In the genomic region with DNA sequence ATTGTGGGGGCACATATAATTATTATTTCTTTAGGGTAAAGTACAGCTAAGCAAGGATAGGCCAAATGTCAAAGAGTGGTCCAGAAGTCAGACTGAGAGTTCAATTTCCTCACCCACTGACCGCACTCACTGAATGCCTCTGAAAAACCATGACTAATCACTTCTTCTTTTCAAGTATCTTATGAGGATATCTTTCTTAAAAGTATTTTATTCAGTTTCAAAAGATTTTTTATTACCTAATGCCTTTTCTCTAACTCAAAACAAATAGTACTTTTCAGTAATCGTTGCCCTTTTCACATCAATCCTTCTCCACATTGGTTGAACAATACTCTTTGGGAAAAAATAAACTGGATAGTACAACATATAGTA, we compare ENCODE assay signal across 1 cellular context.
TF ChIP-seq lines count a peak whose summit lies in the region.

No MANE protein-coding gene starts in this region.

TF ChIP-seq in GM12878, 131 proteins besides CTCF, POLR2A, EP300 and RAD21 (continued from another document):
- TF ChIP-seq, protein P1, sequence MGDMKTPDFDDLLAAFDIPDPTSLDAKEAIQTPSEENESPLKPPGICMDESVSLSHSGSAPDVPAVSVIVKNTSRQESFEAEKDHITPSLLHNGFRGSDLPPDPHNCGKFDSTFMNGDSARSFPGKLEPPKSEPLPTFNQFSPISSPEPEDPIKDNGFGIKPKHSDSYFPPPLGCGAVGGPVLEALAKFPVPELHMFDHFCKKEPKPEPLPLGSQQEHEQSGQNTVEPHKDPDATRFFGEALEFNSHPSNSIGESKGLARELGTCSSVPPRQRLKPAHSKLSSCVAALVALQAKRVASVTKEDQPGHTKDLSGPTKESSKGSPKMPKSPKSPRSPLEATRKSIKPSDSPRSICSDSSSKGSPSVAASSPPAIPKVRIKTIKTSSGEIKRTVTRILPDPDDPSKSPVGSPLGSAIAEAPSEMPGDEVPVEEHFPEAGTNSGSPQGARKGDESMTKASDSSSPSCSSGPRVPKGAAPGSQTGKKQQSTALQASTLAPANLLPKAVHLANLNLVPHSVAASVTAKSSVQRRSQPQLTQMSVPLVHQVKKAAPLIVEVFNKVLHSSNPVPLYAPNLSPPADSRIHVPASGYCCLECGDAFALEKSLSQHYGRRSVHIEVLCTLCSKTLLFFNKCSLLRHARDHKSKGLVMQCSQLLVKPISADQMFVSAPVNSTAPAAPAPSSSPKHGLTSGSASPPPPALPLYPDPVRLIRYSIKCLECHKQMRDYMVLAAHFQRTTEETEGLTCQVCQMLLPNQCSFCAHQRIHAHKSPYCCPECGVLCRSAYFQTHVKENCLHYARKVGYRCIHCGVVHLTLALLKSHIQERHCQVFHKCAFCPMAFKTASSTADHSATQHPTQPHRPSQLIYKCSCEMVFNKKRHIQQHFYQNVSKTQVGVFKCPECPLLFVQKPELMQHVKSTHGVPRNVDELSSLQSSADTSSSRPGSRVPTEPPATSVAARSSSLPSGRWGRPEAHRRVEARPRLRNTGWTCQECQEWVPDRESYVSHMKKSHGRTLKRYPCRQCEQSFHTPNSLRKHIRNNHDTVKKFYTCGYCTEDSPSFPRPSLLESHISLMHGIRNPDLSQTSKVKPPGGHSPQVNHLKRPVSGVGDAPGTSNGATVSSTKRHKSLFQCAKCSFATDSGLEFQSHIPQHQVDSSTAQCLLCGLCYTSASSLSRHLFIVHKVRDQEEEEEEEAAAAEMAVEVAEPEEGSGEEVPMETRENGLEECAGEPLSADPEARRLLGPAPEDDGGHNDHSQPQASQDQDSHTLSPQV (IDR thresholded peaks at IDR 0.05): no peak
- TF ChIP-seq, protein P2, sequence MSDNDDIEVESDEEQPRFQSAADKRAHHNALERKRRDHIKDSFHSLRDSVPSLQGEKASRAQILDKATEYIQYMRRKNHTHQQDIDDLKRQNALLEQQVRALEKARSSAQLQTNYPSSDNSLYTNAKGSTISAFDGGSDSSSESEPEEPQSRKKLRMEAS (IDR thresholded peaks at IDR 0.05; ENCODE audit: low read depth, low read length): no peak
- TF ChIP-seq CEBPB (IDR thresholded peaks at IDR 0.05; ENCODE audit: borderline replicate concordance in 1 of 2, low read depth in 2 of 2, low read length in 2 of 2): no peak
- TF ChIP-seq, protein P3, sequence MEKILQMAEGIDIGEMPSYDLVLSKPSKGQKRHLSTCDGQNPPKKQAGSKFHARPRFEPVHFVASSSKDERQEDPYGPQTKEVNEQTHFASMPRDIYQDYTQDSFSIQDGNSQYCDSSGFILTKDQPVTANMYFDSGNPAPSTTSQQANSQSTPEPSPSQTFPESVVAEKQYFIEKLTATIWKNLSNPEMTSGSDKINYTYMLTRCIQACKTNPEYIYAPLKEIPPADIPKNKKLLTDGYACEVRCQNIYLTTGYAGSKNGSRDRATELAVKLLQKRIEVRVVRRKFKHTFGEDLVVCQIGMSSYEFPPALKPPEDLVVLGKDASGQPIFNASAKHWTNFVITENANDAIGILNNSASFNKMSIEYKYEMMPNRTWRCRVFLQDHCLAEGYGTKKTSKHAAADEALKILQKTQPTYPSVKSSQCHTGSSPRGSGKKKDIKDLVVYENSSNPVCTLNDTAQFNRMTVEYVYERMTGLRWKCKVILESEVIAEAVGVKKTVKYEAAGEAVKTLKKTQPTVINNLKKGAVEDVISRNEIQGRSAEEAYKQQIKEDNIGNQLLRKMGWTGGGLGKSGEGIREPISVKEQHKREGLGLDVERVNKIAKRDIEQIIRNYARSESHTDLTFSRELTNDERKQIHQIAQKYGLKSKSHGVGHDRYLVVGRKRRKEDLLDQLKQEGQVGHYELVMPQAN (conservative IDR thresholded peaks at IDR 0.05): no peak
- peak; percentile 97; the same call in 1 of the 2 replicates for TF ChIP-seq BACH1 (IDR thresholded peaks at IDR 0.05; ENCODE audit: borderline replicate concordance)
- no peak for TF ChIP-seq ZNF207 (IDR thresholded peaks at IDR 0.05; ENCODE audit: borderline replicate concordance)
- TF ChIP-seq SMC3 (IDR thresholded peaks at IDR 0.05; ENCODE audit: borderline replicate concordance, low read length): no peak
- no peak for TF ChIP-seq EZH2 (IDR thresholded peaks at IDR 0.05; ENCODE audit: borderline replicate concordance, control insufficient read depth, low read depth, low read length)
- TF ChIP-seq GABPA (IDR thresholded peaks at IDR 0.05; ENCODE audit: low read depth): peak; percentile 45; the same call in 1 of the 2 replicates
- TF ChIP-seq POLR2AphosphoS2 (IDR thresholded peaks at IDR 0.05; ENCODE audit: low read depth, low read length): no peak
- TF ChIP-seq ZNF384 (IDR thresholded peaks at IDR 0.05; ENCODE audit: borderline replicate concordance, low read depth, low read length): no peak
- no peak for TF ChIP-seq RFX5 (IDR thresholded peaks at IDR 0.05; ENCODE audit: low read depth, low read length)
- TF ChIP-seq, protein P4, sequence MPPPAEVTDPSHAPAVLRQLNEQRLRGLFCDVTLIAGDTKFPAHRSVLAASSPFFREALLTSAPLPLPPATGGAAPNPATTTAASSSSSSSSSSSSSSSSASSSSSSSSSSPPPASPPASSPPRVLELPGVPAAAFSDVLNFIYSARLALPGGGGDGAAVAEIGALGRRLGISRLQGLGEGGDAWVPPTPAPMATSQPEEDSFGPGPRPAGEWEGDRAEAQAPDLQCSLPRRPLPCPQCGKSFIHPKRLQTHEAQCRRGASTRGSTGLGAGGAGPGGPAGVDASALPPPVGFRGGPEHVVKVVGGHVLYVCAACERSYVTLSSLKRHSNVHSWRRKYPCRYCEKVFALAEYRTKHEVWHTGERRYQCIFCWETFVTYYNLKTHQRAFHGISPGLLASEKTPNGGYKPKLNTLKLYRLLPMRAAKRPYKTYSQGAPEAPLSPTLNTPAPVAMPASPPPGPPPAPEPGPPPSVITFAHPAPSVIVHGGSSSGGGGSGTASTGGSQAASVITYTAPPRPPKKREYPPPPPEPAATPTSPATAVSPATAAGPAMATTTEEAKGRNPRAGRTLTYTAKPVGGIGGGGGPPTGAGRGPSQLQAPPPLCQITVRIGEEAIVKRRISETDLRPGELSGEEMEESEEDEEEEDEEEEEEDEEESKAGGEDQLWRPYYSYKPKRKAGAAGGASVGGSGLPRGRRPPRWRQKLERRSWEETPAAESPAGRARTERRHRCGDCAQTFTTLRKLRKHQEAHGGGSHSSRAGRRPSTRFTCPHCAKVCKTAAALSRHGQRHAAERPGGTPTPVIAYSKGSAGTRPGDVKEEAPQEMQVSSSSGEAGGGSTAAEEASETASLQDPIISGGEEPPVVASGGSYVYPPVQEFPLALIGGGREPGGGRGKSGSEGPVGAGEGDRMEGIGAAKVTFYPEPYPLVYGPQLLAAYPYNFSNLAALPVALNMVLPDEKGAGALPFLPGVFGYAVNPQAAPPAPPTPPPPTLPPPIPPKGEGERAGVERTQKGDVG (CRISPR knock-in tag; IDR thresholded peaks at IDR 0.05): no peak
- TF ChIP-seq, protein P5, sequence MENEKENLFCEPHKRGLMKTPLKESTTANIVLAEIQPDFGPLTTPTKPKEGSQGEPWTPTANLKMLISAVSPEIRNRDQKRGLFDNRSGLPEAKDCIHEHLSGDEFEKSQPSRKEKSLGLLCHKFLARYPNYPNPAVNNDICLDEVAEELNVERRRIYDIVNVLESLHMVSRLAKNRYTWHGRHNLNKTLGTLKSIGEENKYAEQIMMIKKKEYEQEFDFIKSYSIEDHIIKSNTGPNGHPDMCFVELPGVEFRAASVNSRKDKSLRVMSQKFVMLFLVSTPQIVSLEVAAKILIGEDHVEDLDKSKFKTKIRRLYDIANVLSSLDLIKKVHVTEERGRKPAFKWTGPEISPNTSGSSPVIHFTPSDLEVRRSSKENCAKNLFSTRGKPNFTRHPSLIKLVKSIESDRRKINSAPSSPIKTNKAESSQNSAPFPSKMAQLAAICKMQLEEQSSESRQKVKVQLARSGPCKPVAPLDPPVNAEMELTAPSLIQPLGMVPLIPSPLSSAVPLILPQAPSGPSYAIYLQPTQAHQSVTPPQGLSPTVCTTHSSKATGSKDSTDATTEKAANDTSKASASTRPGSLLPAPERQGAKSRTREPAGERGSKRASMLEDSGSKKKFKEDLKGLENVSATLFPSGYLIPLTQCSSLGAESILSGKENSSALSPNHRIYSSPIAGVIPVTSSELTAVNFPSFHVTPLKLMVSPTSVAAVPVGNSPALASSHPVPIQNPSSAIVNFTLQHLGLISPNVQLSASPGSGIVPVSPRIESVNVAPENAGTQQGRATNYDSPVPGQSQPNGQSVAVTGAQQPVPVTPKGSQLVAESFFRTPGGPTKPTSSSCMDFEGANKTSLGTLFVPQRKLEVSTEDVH (IDR thresholded peaks at IDR 0.05; ENCODE audit: low read depth, partially characterized antibody): no peak
- peak; percentile 87 for TF ChIP-seq IRF4 (IDR thresholded peaks at IDR 0.05; ENCODE audit: low read depth, low read length)
- TF ChIP-seq YY1 (IDR thresholded peaks at IDR 0.05; ENCODE audit: low read depth, low read length): no peak
TF ChIP-seq in GM12878: peak in this region for 38.
